In genomic region chr3:32719931-32720330, GRCh38 we compare ENCODE assay signal across 40 cellular contexts.
"Had no signal": no experiment of that assay in that cellular context is flagged by ENCODE, and none has a peak within 500 bp of the region (broad histone marks: within the 10 kb centered on the region; RNA-seq: fewer than 3 reads in every experiment).

No MANE protein-coding gene starts in this region.

- H3K9me3 ChIP-seq: adrenal gland, ascending aorta, body of pancreas, breast epithelium had no signal

- H3K36me3 ChIP-seq: breast epithelium had no signal

- FAIRE-seq: astrocyte, bronchial epithelial cell had no signal

- H3K27me3 Mint-ChIP-seq: activated naive CD4-positive, alpha-beta T cell treated with anti-CD3 and anti-CD28 coated beads, Interleukin-2, amount 10 ng/mL, durations not matched to agents 7 days and 5 days; activated naive CD4-positive, alpha-beta T cell treated with anti-CD3 and anti-CD28 coated beads, Interleukin-2, amount 50 U/mL, for 24 hours; activated naive CD8-positive, alpha-beta T cell; activated naive CD8-positive, alpha-beta T cell treated with anti-CD3 and anti-CD28 coated beads for 36 hours; activated naive CD8-positive, alpha-beta T cell treated with anti-CD3 and anti-CD28 coated beads, Interleukin-2, amount 10 ng/mL, durations not matched to agents 7 days and 5 days; activated naive CD8-positive, alpha-beta T cell treated with anti-CD3 and anti-CD28 coated beads, Interleukin-2, amount 50 U/mL, for 24 hours; activated T-cell treated with anti-CD3 and anti-CD28 coated beads, Interleukin-2, amount 50 U/mL, for 24 hours; activated T-helper 17 cell treated with anti-CD3 and anti-CD28 coated beads, Interleukin-2, amount 50 U/mL, for 72 hours; brain; central memory CD8-positive, alpha-beta T cell had no signal

- H3K4me3 ChIP-seq: adrenal gland, ascending aorta, body of pancreas, breast epithelium, cardiac muscle cell had no signal

- H3K4me1 Mint-ChIP-seq: activated naive CD4-positive, alpha-beta T cell treated with anti-CD3 and anti-CD28 coated beads, Interleukin-2, amount 10 ng/mL, durations not matched to agents 7 days and 5 days; activated naive CD4-positive, alpha-beta T cell treated with anti-CD3 and anti-CD28 coated beads, Interleukin-2, amount 50 U/mL, for 24 hours; activated naive CD8-positive, alpha-beta T cell treated with anti-CD3 and anti-CD28 coated beads for 36 hours; activated naive CD8-positive, alpha-beta T cell treated with anti-CD3 and anti-CD28 coated beads, Interleukin-2, amount 10 ng/mL, durations not matched to agents 7 days and 5 days; activated naive CD8-positive, alpha-beta T cell treated with anti-CD3 and anti-CD28 coated beads, Interleukin-2, amount 50 U/mL, for 24 hours; activated T-helper 17 cell treated with anti-CD3 and anti-CD28 coated beads, Interleukin-2, amount 50 U/mL, for 72 hours; brain; central memory CD8-positive, alpha-beta T cell had no signal

- H3K27me3 ChIP-seq: adrenal gland, ascending aorta, body of pancreas, brain microvascular endothelial cell, breast epithelium, cardiac muscle cell had no signal

- H3K4me3 Mint-ChIP-seq: activated naive CD4-positive, alpha-beta T cell treated with anti-CD3 and anti-CD28 coated beads for 36 hours; activated naive CD4-positive, alpha-beta T cell treated with anti-CD3 and anti-CD28 coated beads, Interleukin-2, amount 10 ng/mL, durations not matched to agents 7 days and 5 days; activated naive CD4-positive, alpha-beta T cell treated with anti-CD3 and anti-CD28 coated beads, Interleukin-2, amount 50 U/mL, for 24 hours; activated naive CD8-positive, alpha-beta T cell; activated naive CD8-positive, alpha-beta T cell treated with anti-CD3 and anti-CD28 coated beads for 36 hours; activated naive CD8-positive, alpha-beta T cell treated with anti-CD3 and anti-CD28 coated beads, Interleukin-2, amount 10 ng/mL, durations not matched to agents 7 days and 5 days; activated naive CD8-positive, alpha-beta T cell treated with anti-CD3 and anti-CD28 coated beads, Interleukin-2, amount 50 U/mL, for 24 hours; activated T-cell treated with anti-CD3 and anti-CD28 coated beads, Interleukin-2, amount 50 U/mL, for 24 hours; activated T-cell treated with anti-CD3 and anti-CD28 coated beads, Interleukin-2, amount 50 U/mL, for 4 hours; activated T-cell treated with anti-CD3 and anti-CD28 coated beads, Interleukin-2, amount 50 U/mL, for 72 hours; activated T-helper 1 cell treated with anti-CD3 and anti-CD28 coated beads, Interleukin-12 subunit alpha, Interleukin-12 subunit beta, Interleukin-2, Interleukin-4 antibody, amounts not matched to agents 30 ng/mL and 10 ng/mL and 1 ng/mL, durations not matched to agents 14 hours and 24 hours and 36 hours; activated T-helper 17 cell treated with anti-CD3 and anti-CD28 coated beads, Interleukin-2, amount 50 U/mL, for 72 hours; brain; central memory CD8-positive, alpha-beta T cell had no signal

- H3K27ac ChIP-seq: adrenal gland, ascending aorta, body of pancreas, brain microvascular endothelial cell, breast epithelium, cardiac muscle cell had no signal

- DNase-seq: activated effector memory CD4-positive, alpha-beta T cell treated with anti-CD3 and anti-CD28 coated beads, Interleukin-2, amount 50 U/mL, for 16 hours; activated effector memory CD4-positive, alpha-beta T cell treated with Interleukin-2 at 50 U/mL for 16 hours; activated gamma-delta T cell; activated gamma-delta T cell treated with Interleukin-2 at 50 U/mL for 16 hours; activated naive CD4-positive, alpha-beta T cell; activated naive CD4-positive, alpha-beta T cell treated with anti-CD3 and anti-CD28 coated beads for 36 hours; activated naive CD4-positive, alpha-beta T cell treated with anti-CD3 and anti-CD28 coated beads, Interleukin-2, amount 10 ng/mL, durations not matched to agents 7 days and 5 days; activated naive CD4-positive, alpha-beta T cell treated with anti-CD3 and anti-CD28 coated beads, Interleukin-2, amount 50 U/mL, for 16 hours; activated naive CD4-positive, alpha-beta T cell treated with Interleukin-2 at 50 U/mL for 16 hours; activated naive CD8-positive, alpha-beta T cell treated with anti-CD3 and anti-CD28 coated beads for 36 hours; activated naive CD8-positive, alpha-beta T cell treated with anti-CD3 and anti-CD28 coated beads, Interleukin-2, amount 10 ng/mL, durations not matched to agents 7 days and 5 days; activated naive CD8-positive, alpha-beta T cell treated with anti-CD3 and anti-CD28 coated beads, Interleukin-2, amount 50 U/mL, for 24 hours; activated T-cell treated with anti-CD3 and anti-CD28 coated beads, Interleukin-2, amount 50 U/mL, for 1 hour; activated T-cell treated with anti-CD3 and anti-CD28 coated beads, Interleukin-2, amount 50 U/mL, for 24 hours; activated T-cell treated with anti-CD3 and anti-CD28 coated beads, Interleukin-2, amount 50 U/mL, for 4 hours; activated T-cell treated with anti-CD3 and anti-CD28 coated beads, Interleukin-2, amount 50 U/mL, for 48 hours; activated T-cell treated with anti-CD3 and anti-CD28 coated beads, Interleukin-2, amount 50 U/mL, for 72 hours; adrenal gland; amniotic stem cell; amygdala; anterior cingulate cortex; aorta; body of pancreas; brain microvascular endothelial cell; caudate nucleus; central memory CD4-positive, alpha-beta T cell; cerebellar nuclear complex had no signal

- H3K9me3 Mint-ChIP-seq: activated naive CD4-positive, alpha-beta T cell treated with anti-CD3 and anti-CD28 coated beads for 36 hours; activated naive CD4-positive, alpha-beta T cell treated with anti-CD3 and anti-CD28 coated beads, Interleukin-2, amount 10 ng/mL, durations not matched to agents 7 days and 5 days; activated naive CD4-positive, alpha-beta T cell treated with anti-CD3 and anti-CD28 coated beads, Interleukin-2, amount 50 U/mL, for 24 hours; activated naive CD4-positive, alpha-beta T cell treated with anti-CD3 and anti-CD28 coated beads, Interleukin-2, amount 50 U/mL, for 72 hours; activated naive CD8-positive, alpha-beta T cell treated with anti-CD3 and anti-CD28 coated beads for 36 hours; activated naive CD8-positive, alpha-beta T cell treated with anti-CD3 and anti-CD28 coated beads, Interleukin-2, amount 10 ng/mL, durations not matched to agents 7 days and 5 days; activated naive CD8-positive, alpha-beta T cell treated with anti-CD3 and anti-CD28 coated beads, Interleukin-2, amount 50 U/mL, for 24 hours; activated T-cell treated with anti-CD3 and anti-CD28 coated beads, Interleukin-2, amount 50 U/mL, for 24 hours; activated T-cell treated with anti-CD3 and anti-CD28 coated beads, Interleukin-2, amount 50 U/mL, for 4 hours; activated T-cell treated with anti-CD3 and anti-CD28 coated beads, Interleukin-2, amount 50 U/mL, for 72 hours; activated T-helper 1 cell treated with anti-CD3 and anti-CD28 coated beads, Interleukin-12 subunit alpha, Interleukin-12 subunit beta, Interleukin-2, Interleukin-4 antibody, amounts not matched to agents 30 ng/mL and 10 ng/mL and 1 ng/mL, durations not matched to agents 14 hours and 24 hours and 36 hours; activated T-helper 17 cell treated with anti-CD3 and anti-CD28 coated beads, Interleukin-2, amount 50 U/mL, for 72 hours; activated T-helper 2 cell treated with anti-CD3 and anti-CD28 coated beads, Interferon-gamma antibody, Interleukin-2, Interleukin-4, amounts not matched to agents 10 μg/mL and 5 μg/mL and 100 μg/mL, durations not matched to agents 14 hours and 24 hours and 36 hours; brain; central memory CD8-positive, alpha-beta T cell had no signal

- H3K4me1 ChIP-seq: adrenal gland, ascending aorta, body of pancreas, breast epithelium had no signal

- H3K27ac Mint-ChIP-seq: activated naive CD4-positive, alpha-beta T cell treated with anti-CD3 and anti-CD28 coated beads for 36 hours; activated naive CD4-positive, alpha-beta T cell treated with anti-CD3 and anti-CD28 coated beads, Interleukin-2, amount 10 ng/mL, durations not matched to agents 7 days and 5 days; activated naive CD4-positive, alpha-beta T cell treated with anti-CD3 and anti-CD28 coated beads, Interleukin-2, amount 50 U/mL, for 24 hours; activated naive CD4-positive, alpha-beta T cell treated with anti-CD3 and anti-CD28 coated beads, Interleukin-2, amount 50 U/mL, for 72 hours; activated naive CD8-positive, alpha-beta T cell; activated naive CD8-positive, alpha-beta T cell treated with anti-CD3 and anti-CD28 coated beads for 36 hours; activated naive CD8-positive, alpha-beta T cell treated with anti-CD3 and anti-CD28 coated beads, Interleukin-2, amount 10 ng/mL, durations not matched to agents 7 days and 5 days; activated naive CD8-positive, alpha-beta T cell treated with anti-CD3 and anti-CD28 coated beads, Interleukin-2, amount 50 U/mL, for 24 hours; activated T-cell treated with anti-CD3 and anti-CD28 coated beads, Interleukin-2, amount 50 U/mL, for 24 hours; activated T-cell treated with anti-CD3 and anti-CD28 coated beads, Interleukin-2, amount 50 U/mL, for 72 hours; activated T-helper 1 cell treated with anti-CD3 and anti-CD28 coated beads, Interleukin-12 subunit alpha, Interleukin-12 subunit beta, Interleukin-2, Interleukin-4 antibody, amounts not matched to agents 30 ng/mL and 10 ng/mL and 1 ng/mL, durations not matched to agents 14 hours and 24 hours and 36 hours; activated T-helper 17 cell treated with anti-CD3 and anti-CD28 coated beads, Interleukin-2, amount 50 U/mL, for 72 hours; activated T-helper 2 cell treated with anti-CD3 and anti-CD28 coated beads, Interferon-gamma antibody, Interleukin-2, Interleukin-4, amounts not matched to agents 10 μg/mL and 5 μg/mL and 100 μg/mL, durations not matched to agents 14 hours and 24 hours and 36 hours; brain had no signal

- ATAC-seq: activated naive CD4-positive, alpha-beta T cell treated with anti-CD3 and anti-CD28 coated beads, Interleukin-2, amount 50 U/mL, for 72 hours; activated naive CD8-positive, alpha-beta T cell treated with anti-CD3 and anti-CD28 coated beads, Interleukin-2, amount 50 U/mL, for 24 hours; activated T-cell treated with anti-CD3 and anti-CD28 coated beads, Interleukin-2, amount 50 U/mL, for 4 hours; activated T-cell treated with anti-CD3 and anti-CD28 coated beads, Interleukin-2, amount 50 U/mL, for 72 hours; activated T-helper 17 cell treated with anti-CD3 and anti-CD28 coated beads, Interleukin-2, amount 50 U/mL, for 72 hours; body of pancreas had no signal
